Comparison of ENCODE assay signal across 18 cellular contexts in genomic region chr13:111900390-111901180, GRCh38.
A peak's percentile ranks its signal among the peaks of the same experiment; 100 is the strongest.
DNase-seq lines count a peak whose midpoint lies in the region; ATAC-seq and TF ChIP-seq lines count a peak whose summit lies in the region.
"Had no signal": no experiment of that assay in that cellular context is flagged by ENCODE, and none has a peak within 500 bp of the region (broad histone marks: within the 10 kb centered on the region; RNA-seq: fewer than 3 reads in every experiment).

No MANE protein-coding gene starts in this region.

- H3K9ac ChIP-seq in mesendoderm (ENCODE audit: low read length) = no peak overlapping the region

- H2AK5ac ChIP-seq in mesendoderm (ENCODE audit: low read length) = no peak overlapping the region

- ATAC-seq in Right ventricle myocardium inferior (no peak), GM19035 (IDR thresholded peaks at IDR 0.05; ENCODE audit: unreplicated experiment) (no peak)
- ATAC-seq: CD8-positive, alpha-beta T cell; gastrocnemius medialis; GM12878; naive thymus-derived CD4-positive, alpha-beta T cell had no signal

- no peak overlapping the region for H4K5ac ChIP-seq in mesendoderm (ENCODE audit: low read length)

- H3K27me3 ChIP-seq in right atrium auricular region = no peaks in the 10 kb centered on the region
- H3K27me3 ChIP-seq in mesendoderm (ENCODE audit: insufficient read depth, low read length, poor library complexity) = no peaks in the 10 kb centered on the region
- H3K27me3 ChIP-seq in vagina = no peaks in the 10 kb centered on the region
- H3K27me3 ChIP-seq: adrenal gland, gastrocnemius medialis had no signal

- no peak overlapping the region for H3K23ac ChIP-seq in mesendoderm (ENCODE audit: low read length)

- H3K18ac ChIP-seq in mesendoderm (ENCODE audit: low read length) = no peak overlapping the region

- DNase-seq in right atrium auricular region (ENCODE audit: low spot score) (peak; percentile 49), Right ventricle myocardium inferior (ENCODE audit: missing footprints) (no peak), astrocyte of the hippocampus (ENCODE audit: low read depth, low spot score) (peak; percentile 61), mesendoderm (no peak), vagina (ENCODE audit: extremely low spot score in 2 of 2) (peak; percentile 42 to 74), Calu3 (no peak)
- DNase-seq in activated CD4-positive, alpha-beta T cell treated with anti-CD3 and anti-CD28 coated beads for 1 hour = no peak
- DNase-seq: activated CD4-positive, alpha-beta memory T cell treated with anti-CD3 and anti-CD28 coated beads for 36 hours; gastrocnemius medialis; naive thymus-derived CD4-positive, alpha-beta T cell; NCI-H1694 treated with DMSO at 0.1 percent for 48 hours; SW 1271 had no signal

- H2BK120ac ChIP-seq in mesendoderm (ENCODE audit: low read depth, low read length) = no peak overlapping the region

- H3K79me1 ChIP-seq in mesendoderm (ENCODE audit: low read length) = no peaks in the 10 kb centered on the region

- no peak overlapping the region for H3K27ac Mint-ChIP-seq in Calu3 (ENCODE audit: unreplicated experiment)
- H3K27ac Mint-ChIP-seq: activated CD4-positive, alpha-beta memory T cell treated with anti-CD3 and anti-CD28 coated beads for 36 hours; activated T-helper 1 cell treated with anti-CD3 and anti-CD28 coated beads, Interleukin-12 subunit alpha, Interleukin-12 subunit beta, Interleukin-2, Interleukin-4 antibody, amounts not matched to agents 30 ng/mL and 10 ng/mL and 1 ng/mL, durations not matched to agents 14 hours and 24 hours and 36 hours; CD8-positive, alpha-beta T cell; naive thymus-derived CD4-positive, alpha-beta T cell had no signal

- H3K56ac ChIP-seq in mesendoderm (ENCODE audit: low read length) = peak overlapping the region; percentile 42

- no peak overlapping the region for H2BK5ac ChIP-seq in mesendoderm (ENCODE audit: low read length)

- CTCF ChIA-PET in Calu3 (lab: Charles Lee) = no interaction called here

- no peaks in the 10 kb centered on the region for H3K9me3 ChIP-seq in right atrium auricular region
- H3K9me3 ChIP-seq in vagina = no peaks in the 10 kb centered on the region
- H3K9me3 ChIP-seq: adrenal gland, gastrocnemius medialis, HAP-1 had no signal

- no peaks in the 10 kb centered on the region for H3K4me1 ChIP-seq in right atrium auricular region
- H3K4me1 ChIP-seq in mesendoderm (ENCODE audit: control insufficient read depth, low read depth, low read length) = no peaks in the 10 kb centered on the region
- no peaks in the 10 kb centered on the region for H3K4me1 ChIP-seq in vagina
- H3K4me1 ChIP-seq: adrenal gland, gastrocnemius medialis, HAP-1 had no signal

- no CpG with 5 or more reads among the region's 26 CpGs for WGBS in mesendoderm (ENCODE audit: extremely low coverage, insufficient coverage, low lambda C conversion rate)

- no peak overlapping the region for H3K4me2 ChIP-seq in mesendoderm (ENCODE audit: low read length)

- no peaks in the 10 kb centered on the region for H3K9me3 Mint-ChIP-seq in Calu3 (ENCODE audit: low read depth, unreplicated experiment)

- H3K4me3 Mint-ChIP-seq in Calu3 (ENCODE audit: low read depth, unreplicated experiment) = no peak overlapping the region
- H3K4me3 Mint-ChIP-seq: activated CD4-positive, alpha-beta memory T cell treated with anti-CD3 and anti-CD28 coated beads for 36 hours; activated T-helper 1 cell treated with anti-CD3 and anti-CD28 coated beads, Interleukin-12 subunit alpha, Interleukin-12 subunit beta, Interleukin-2, Interleukin-4 antibody, amounts not matched to agents 30 ng/mL and 10 ng/mL and 1 ng/mL, durations not matched to agents 14 hours and 24 hours and 36 hours; CD8-positive, alpha-beta T cell; naive thymus-derived CD4-positive, alpha-beta T cell had no signal

- no peak overlapping the region for H3K4me3 ChIP-seq in right atrium auricular region
- no peak overlapping the region for H3K4me3 ChIP-seq in mesendoderm (ENCODE audit: low read length)
- no peak overlapping the region for H3K4me3 ChIP-seq in vagina
- H3K4me3 ChIP-seq: adrenal gland, gastrocnemius medialis, GM12878, HAP-1 had no signal

- no peak overlapping the region for H3K27ac ChIP-seq in right atrium auricular region
- H3K27ac ChIP-seq in mesendoderm (ENCODE audit: low read depth, low read length) = no peak overlapping the region
- no peak overlapping the region for H3K27ac ChIP-seq in vagina
- H3K27ac ChIP-seq: adrenal gland, gastrocnemius medialis had no signal

- H3K36me3 Mint-ChIP-seq in Calu3 (ENCODE audit: insufficient read depth, unreplicated experiment) = no peaks in the 10 kb centered on the region
- H3K36me3 Mint-ChIP-seq: activated CD4-positive, alpha-beta memory T cell treated with anti-CD3 and anti-CD28 coated beads for 36 hours; CD8-positive, alpha-beta T cell; naive thymus-derived CD4-positive, alpha-beta T cell had no signal

- H3K4ac ChIP-seq in mesendoderm (ENCODE audit: low read depth, low read length) = no peak overlapping the region

- H3K4me1 Mint-ChIP-seq in Calu3 (ENCODE audit: low read depth, unreplicated experiment) = no peaks in the 10 kb centered on the region

- no peaks in the 10 kb centered on the region for H3K27me3 Mint-ChIP-seq in Calu3 (ENCODE audit: unreplicated experiment)

- H4K8ac ChIP-seq in mesendoderm (ENCODE audit: low read depth, low read length) = no peak overlapping the region

- intact Hi-C loops in Right ventricle myocardium inferior (cut with DNase I) (no loop called here), vagina (cut with DNase I) (no loop called here), Calu3 (cut with micrococcal nuclease; ENCODE audit: unreplicated experiment) (no loop called here)

- no peak for TF ChIP-seq POLR2A in vagina (IDR thresholded peaks at IDR 0.05)

- H2BK15ac ChIP-seq in mesendoderm (replicated peaks; ENCODE audit: low read depth) = no peak overlapping the region

- H3K36me3 ChIP-seq in right atrium auricular region (no peaks in the 10 kb centered on the region), mesendoderm (ENCODE audit: control insufficient read depth, insufficient read depth, low read length) (no peaks in the 10 kb centered on the region), vagina (no peaks in the 10 kb centered on the region)
- H3K36me3 ChIP-seq: adrenal gland, gastrocnemius medialis, HAP-1 had no signal

- no peaks in the 10 kb centered on the region for H3K79me2 ChIP-seq in mesendoderm (ENCODE audit: control insufficient read depth, insufficient read depth, low read length)

- TF ChIP-seq CTCF in right atrium auricular region (IDR thresholded peaks at IDR 0.05) (no peak), vagina (IDR thresholded peaks at IDR 0.05) (no peak), Calu3 (IDR thresholded peaks at IDR 0.05; ENCODE audit: unreplicated experiment) (no peak)

- no TSS peak for BruUV-seq in Calu3 (replicated peaks; lab: Mats Ljungman, UMichigan)

Comparison
In these comparisons a context has a peak if more than half of its experiments do, and no peak if none do; other contexts are left out.
1. DNase-seq: peak in right atrium auricular region (single experiment), astrocyte of the hippocampus (single experiment) and vagina (2 of 2); none in Right ventricle myocardium inferior (single experiment), mesendoderm (single experiment), activated CD4-positive, alpha-beta T cell treated with anti-CD3 and anti-CD28 coated beads for 1 hour (single experiment) and Calu3 (single experiment).